19 cellular contexts compared by ENCODE assay signal in the genomic region with DNA sequence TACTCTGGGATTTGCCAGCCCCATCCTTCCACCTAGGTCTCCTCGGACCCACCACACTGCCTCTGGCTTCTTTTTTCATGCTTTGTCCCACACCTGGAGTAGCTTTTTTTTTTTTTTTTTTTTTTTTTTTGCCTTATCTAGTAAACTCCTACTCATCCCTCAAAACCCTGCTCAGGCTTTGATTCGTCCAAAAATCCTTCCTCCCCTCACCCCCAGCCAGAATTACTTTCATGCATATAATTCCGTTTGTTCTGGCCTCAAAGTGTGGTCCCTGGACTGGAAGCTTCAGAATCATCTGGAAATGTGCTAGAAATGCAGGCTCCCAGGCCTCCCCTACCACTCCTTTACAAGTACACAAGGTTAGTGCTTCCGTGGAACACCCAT.
A peak's percentile ranks its signal among the peaks of the same experiment; 100 is the strongest.
DNase-seq lines count a peak whose midpoint lies in the region; ATAC-seq and TF ChIP-seq lines count a peak whose summit lies in the region.
"Had no signal": no experiment of that assay in that cellular context is flagged by ENCODE, and none has a peak within 500 bp of the region (broad histone marks: within the 10 kb centered on the region; RNA-seq: fewer than 3 reads in every experiment).

No MANE protein-coding gene starts in this region.

- H3K9ac ChIP-seq in SK-N-SH (no peak overlapping the region), liver (ENCODE audit: low read depth in 1 of 2, low read length in 2 of 2) (no peak overlapping the region)
- H3K9ac ChIP-seq: BLaER1 had no signal

- no peak for TF ChIP-seq POLR2A in transverse colon (IDR thresholded peaks at IDR 0.05)

- TF ChIP-seq CTCF in SK-N-SH (IDR thresholded peaks at IDR 0.05) (no peak), liver (IDR thresholded peaks at IDR 0.05; ENCODE audit: low read depth, low read length, missing input control) (no peak), nephron progenitor cell (IDR thresholded peaks at IDR 0.05) (no peak), transverse colon (IDR thresholded peaks at IDR 0.05) (no peak)

- H3K4me3 ChIP-seq in SK-N-SH (ENCODE audit: low read depth in 2 of 2, low read length in 1 of 2): no peak overlapping the region
- H3K4me3 ChIP-seq in liver (ENCODE audit: low read depth in 1 of 3, low read length in 3 of 3): no peak overlapping the region
- H3K4me3 ChIP-seq in transverse colon: no peak overlapping the region
- H3K4me3 ChIP-seq: BLaER1 had no signal

- H3K27me3 Mint-ChIP-seq in nephron progenitor cell (ENCODE audit: low read depth, poor library complexity): no peaks in the 10 kb centered on the region
- H3K27me3 Mint-ChIP-seq: CD4-positive, alpha-beta T cell had no signal

- ATAC-seq in SK-N-SH treated with all-trans-retinoic acid at 6 μM for 48 hours (no peak), GM18873 (IDR thresholded peaks at IDR 0.05; ENCODE audit: low FRiP score, unreplicated experiment) (no peak)
- ATAC-seq in activated CD4-positive, CD25-positive, alpha-beta regulatory T cell treated with anti-CD3 and anti-CD28 coated beads, Interleukin-2, amount 50 U/mL, for 24 hours: no peak

- H3K27me3 ChIP-seq in SK-N-SH (ENCODE audit: insufficient read depth) (no peaks in the 10 kb centered on the region), liver (ENCODE audit: control insufficient read depth in 4 of 4, insufficient read depth in 4 of 4, low read length in 3 of 4) (no peaks in the 10 kb centered on the region), transverse colon (no peaks in the 10 kb centered on the region)
- H3K27me3 ChIP-seq: BLaER1 had no signal

- DNase-seq in SK-N-SH (no peak), nephron progenitor cell (no peak), transverse colon (no peak), DMS 273 treated with DMSO at 0.1 percent for 48 hours (lab: John Stamatoyannopoulos, UW) (no peak)
- DNase-seq: ACHN; CD4-positive, alpha-beta T cell; GOT3; HCEC 1CT; KG1; NCI-H1105; NCI-H2081; NCI-H2171; NCI-H524 treated with DMSO at 0.1 percent for 48 hours had no signal

- no peaks in the 10 kb centered on the region for H3K9me2 ChIP-seq in SK-N-SH

- TF ChIP-seq RAD21 in SK-N-SH (IDR thresholded peaks at IDR 0.05; ENCODE audit: low read length) (no peak), liver (IDR thresholded peaks at IDR 0.05) (no peak)

- 24% methylated on average over 4 of the region's 4 CpGs for WGBS in SK-N-SH (ENCODE audit: low lambda C conversion rate)
- 90% methylated on average over 4 of the region's 4 CpGs for WGBS in liver
- 72 to 76% methylated on average over 3 to 4 of the region's 4 CpGs for WGBS in transverse colon (ENCODE audit: low coverage in 1 of 2), 2 donors

- no peaks in the 10 kb centered on the region for H3K36me3 ChIP-seq in SK-N-SH (replicated peaks in 1 of 2; ENCODE audit: control insufficient read depth in 1 of 2, insufficient read depth in 2 of 2, low read length in 1 of 2)
- no peaks in the 10 kb centered on the region for H3K36me3 ChIP-seq in liver (ENCODE audit: control insufficient read depth in 4 of 4, insufficient read depth in 3 of 4, low read depth in 1 of 4, low read length in 3 of 4)
- H3K36me3 ChIP-seq in transverse colon: no peaks in the 10 kb centered on the region
- H3K36me3 ChIP-seq: BLaER1 had no signal

- peaks cover 19% of the 10 kb centered on the region for H3K36me3 Mint-ChIP-seq in nephron progenitor cell (ENCODE audit: low read depth)

- H3K9me3 ChIP-seq in SK-N-SH (no peaks in the 10 kb centered on the region), liver (ENCODE audit: control insufficient read depth in 4 of 4, low read length in 3 of 4) (peaks cover 0 to 2% (median 0%) of the 10 kb centered on the region in 4 donors), transverse colon (no peaks in the 10 kb centered on the region)

- peaks cover 18% of the 10 kb centered on the region for H3K9me3 Mint-ChIP-seq in nephron progenitor cell

- no peaks in the 10 kb centered on the region for H3F3A ChIP-seq in SK-N-SH (replicated peaks; ENCODE audit: insufficient read depth)

- H3K27ac Mint-ChIP-seq in nephron progenitor cell: peak overlapping the region; percentile 20
- H3K27ac Mint-ChIP-seq: CD4-positive, alpha-beta T cell had no signal

- POLR2A ChIA-PET in SK-N-SH (lab: Yijun Ruan, JAX): no interaction called here

- no peaks in the 10 kb centered on the region for H3K79me2 ChIP-seq in SK-N-SH (ENCODE audit: insufficient read depth)

- intact Hi-C loops in transverse colon (cut with DNase I; ENCODE audit: low total_unique reads): no loop called here

- H3K4me1 ChIP-seq in SK-N-SH (ENCODE audit: control insufficient read depth in 1 of 2, insufficient read depth in 2 of 2, low read depth in 1 of 2, low read length in 1 of 2): peaks cover 0 to 8% of the 10 kb centered on the region in 2 experiments; a peak in 1 of 4 replicates
- peaks cover 4 to 20% (median 7%) of the 10 kb centered on the region in 4 donors for H3K4me1 ChIP-seq in liver (ENCODE audit: control insufficient read depth in 4 of 4, insufficient read depth in 4 of 4, low read length in 3 of 4)
- H3K4me1 ChIP-seq in transverse colon: peaks cover 6 to 40% (median 25%) of the 10 kb centered on the region in 4 donors
- H3K4me1 ChIP-seq: BLaER1 had no signal

- H3K27ac ChIP-seq in SK-N-SH (ENCODE audit: low read depth in 2 of 2, low read length in 1 of 2): no peak overlapping the region
- peak overlapping the region; percentile 54 to 70 for H3K27ac ChIP-seq in liver (ENCODE audit: low read depth in 1 of 2, low read length in 2 of 2)
- H3K27ac ChIP-seq in transverse colon: peak overlapping the region; percentile 80 to 84 (median 82)
- H3K27ac ChIP-seq: BLaER1, HL-60 had no signal

- H3K4me2 ChIP-seq in SK-N-SH: no peak overlapping the region
- H3K4me2 ChIP-seq: BLaER1 had no signal

- in situ Hi-C loops in transverse colon (cut with MboI; ENCODE audit: low pct_ligation_motif_present in 1 of 4, low pct_unique_long_range_greater_than_20kb in 1 of 4, low sequenced_read_pairs in 3 of 4): no loop called here

- no peaks in the 10 kb centered on the region for H4K20me1 ChIP-seq in SK-N-SH (ENCODE audit: insufficient read depth)
- H4K20me1 ChIP-seq: BLaER1 had no signal

- H3K4me1 Mint-ChIP-seq in nephron progenitor cell: peaks cover 68% of the 10 kb centered on the region

- no peak for TF ChIP-seq EP300 in SK-N-SH (IDR thresholded peaks at IDR 0.05; ENCODE audit: borderline replicate concordance in 1 of 2, low read depth in 1 of 2, low read length in 1 of 2)
- no peak for TF ChIP-seq EP300 in transverse colon (IDR thresholded peaks at IDR 0.05; ENCODE audit: low read depth)

- H2AFZ ChIP-seq in SK-N-SH (ENCODE audit: low read depth): no peak overlapping the region

- peak overlapping the region; percentile 49 for H3K4me3 Mint-ChIP-seq in nephron progenitor cell
- H3K4me3 Mint-ChIP-seq: CD4-positive, alpha-beta T cell had no signal

- CTCF ChIA-PET in SK-N-SH (lab: Yijun Ruan, JAX): no interaction called here

TF ChIP-seq in SK-N-SH treated with all-trans-retinoic acid at 6 μM for 48 hours, 23 proteins besides CTCF, POLR2A, EP300 and RAD21:
- TF ChIP-seq CSDC2 (CRISPR knock-in tag; IDR thresholded peaks at IDR 0.05) (no peak), ZFP3 (CRISPR knock-in tag; IDR thresholded peaks at IDR 0.05) (peak; percentile 95)
TF ChIP-seq in SK-N-SH treated with all-trans-retinoic acid at 6 μM for 48 hours: peak in this region for 1.

TF ChIP-seq in SK-N-SH, 30 proteins besides CTCF, POLR2A, EP300 and RAD21:
- TF ChIP-seq RFX5 (IDR thresholded peaks at IDR 0.05; ENCODE audit: low read length) (no peak), FOSL2 (IDR thresholded peaks at IDR 0.05; ENCODE audit: borderline replicate concordance, low read depth) (no peak), FOXJ3 (CRISPR knock-in tag; IDR thresholded peaks at IDR 0.05) (no peak), EZH2phosphoT487 (IDR thresholded peaks at IDR 0.05; ENCODE audit: borderline replicate concordance, low read depth) (no peak), FOXM1 (IDR thresholded peaks at IDR 0.05; ENCODE audit: low read depth) (no peak)

TF ChIP-seq in liver, 16 proteins besides CTCF, POLR2A, EP300 and RAD21:
- no peak for TF ChIP-seq SP1 (IDR thresholded peaks at IDR 0.05)

Comparison
In these comparisons a context has a peak if more than half of its experiments do, and no peak if none do; other contexts are left out.
1. H3K27ac ChIP-seq: peak in liver (2 of 2) and transverse colon (4 of 4); none in SK-N-SH (0 of 2).